Comparison of ENCODE assay signal across 9 cellular contexts in the genomic region with DNA sequence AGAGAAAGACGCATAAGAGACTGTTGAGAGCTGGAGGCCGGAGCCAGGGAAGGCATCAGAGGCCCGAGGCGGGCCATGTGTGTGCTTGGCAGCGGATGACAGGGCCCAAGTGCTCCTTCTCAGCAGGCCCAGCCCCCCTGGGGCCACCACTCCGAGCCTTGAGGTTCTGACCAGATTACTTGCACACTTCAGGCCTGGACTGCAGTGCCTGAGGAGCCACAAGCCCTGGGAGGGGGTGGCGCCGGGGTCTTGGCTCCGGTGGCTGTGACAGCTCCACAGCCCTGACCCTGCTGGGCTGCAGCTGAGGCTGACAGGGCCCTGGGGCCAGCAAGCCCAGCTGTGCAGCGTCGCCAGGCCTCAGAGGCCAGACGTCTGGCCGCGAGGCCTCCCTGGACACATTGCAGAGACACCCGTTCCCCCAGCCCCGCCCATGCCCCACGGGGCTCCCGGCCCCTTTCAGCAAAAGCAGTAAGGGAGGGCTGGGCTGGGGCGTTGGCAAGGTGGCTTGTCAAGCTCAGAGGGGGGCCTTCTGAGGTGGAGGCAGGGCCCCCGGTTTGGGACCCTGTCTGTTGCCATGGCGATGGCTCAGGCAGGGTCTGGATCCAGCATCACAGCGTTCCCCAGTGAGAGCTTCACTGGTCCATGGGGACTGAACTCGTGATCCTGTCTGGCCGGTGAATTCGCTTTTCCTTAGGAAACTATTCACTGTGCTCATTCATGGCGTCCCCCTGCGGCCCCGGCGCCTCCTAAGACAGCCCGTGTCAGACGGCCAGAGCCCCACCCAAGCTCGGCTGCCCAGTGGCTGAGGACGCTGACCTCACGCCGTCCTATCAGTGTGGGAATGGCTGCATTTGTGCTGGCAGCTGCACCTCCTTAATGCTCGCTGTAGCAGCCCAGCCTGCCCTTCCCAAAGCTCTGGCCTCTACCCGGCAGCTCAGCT. TPM values are rescaled to one million over a fixed set of nuclear protein-coding genes. Genes with fewer than 3 reads are reported as not detected.
DNase-seq lines count a peak whose midpoint lies in the region; ATAC-seq and TF ChIP-seq lines count a peak whose summit lies in the region.
"Had no signal": no experiment of that assay in that cellular context is flagged by ENCODE, and none has a peak within 500 bp of the region (broad histone marks: within the 10 kb centered on the region; RNA-seq: fewer than 3 reads in every experiment).

No MANE protein-coding gene starts in this region.

- TF ChIP-seq CTCF in glutamatergic neuron (IDR thresholded peaks at IDR 0.05; ENCODE audit: partially characterized antibody, unreplicated experiment) = no peak
- no peak for TF ChIP-seq CTCF in neural cell (IDR thresholded peaks at IDR 0.05; ENCODE audit: poor library complexity, severe bottlenecking)
- TF ChIP-seq CTCF in upper lobe of right lung (IDR thresholded peaks at IDR 0.05) = no peak

- no peak for TF ChIP-seq EP300 in neural cell (conservative IDR thresholded peaks at IDR 0.05; ENCODE audit: poor library complexity, severe bottlenecking)

- H3F3A ChIP-seq in neural cell (ENCODE audit: insufficient read depth, low read length, poor library complexity, severe bottlenecking) = no peaks in the 10 kb centered on the region

- no peaks in the 10 kb centered on the region for H3K36me3 Mint-ChIP-seq in glutamatergic neuron (ENCODE audit: unreplicated experiment)
- H3K36me3 Mint-ChIP-seq in activated CD4-positive, alpha-beta memory T cell treated with anti-CD3 and anti-CD28 coated beads for 36 hours = no peaks in the 10 kb centered on the region

- H3K27ac Mint-ChIP-seq in glutamatergic neuron (ENCODE audit: unreplicated experiment) = peak overlapping the region; percentile 88
- no peak overlapping the region for H3K27ac Mint-ChIP-seq in activated CD4-positive, alpha-beta memory T cell treated with anti-CD3 and anti-CD28 coated beads for 36 hours

- no peak for TF ChIP-seq RAD21 in neural cell (conservative IDR thresholded peaks at IDR 0.05)

- peak; percentile 51 for ATAC-seq in upper lobe of right lung
- no peak for ATAC-seq in GM21786 (IDR thresholded peaks at IDR 0.05; ENCODE audit: unreplicated experiment)
- no peak for ATAC-seq in HG02678 (IDR thresholded peaks at IDR 0.05; ENCODE audit: unreplicated experiment)

- H3K4me1 Mint-ChIP-seq in glutamatergic neuron (ENCODE audit: low read depth, unreplicated experiment) = peaks cover 33% of the 10 kb centered on the region
- H3K4me1 Mint-ChIP-seq in activated CD4-positive, alpha-beta memory T cell treated with anti-CD3 and anti-CD28 coated beads for 36 hours (ENCODE audit: low read depth) = peaks cover 3% of the 10 kb centered on the region

- POLR2A ChIA-PET in activated CD4-positive, alpha-beta memory T cell treated with anti-CD3 and anti-CD28 coated beads for 36 hours (lab: Charles Lee) = no interaction called here

- H3K4me3 ChIP-seq in neural cell (ENCODE audit: low read length) (peak overlapping the region; percentile 10), upper lobe of right lung (peak overlapping the region; percentile 61)

- H3K79me2 ChIP-seq in neural cell (replicated peaks; ENCODE audit: insufficient read depth, low read length) = no peaks in the 10 kb centered on the region

- no peaks in the 10 kb centered on the region for H3K9me2 ChIP-seq in neural cell (ENCODE audit: insufficient read depth, low read length)

- H3K4me1 ChIP-seq in upper lobe of right lung = peaks cover 26% of the 10 kb centered on the region

- intact Hi-C loops in upper lobe of right lung (cut with DNase I) = no loop called here
- intact Hi-C loops in activated CD4-positive, alpha-beta memory T cell treated with anti-CD3 and anti-CD28 coated beads for 36 hours (cut with micrococcal nuclease) = no loop called here

- H3K27me3 Mint-ChIP-seq in glutamatergic neuron (ENCODE audit: unreplicated experiment) = peaks cover 8% of the 10 kb centered on the region
- H3K27me3 Mint-ChIP-seq in activated CD4-positive, alpha-beta memory T cell treated with anti-CD3 and anti-CD28 coated beads for 36 hours = peaks cover 19% of the 10 kb centered on the region

- peak overlapping the region; percentile 16 for H3K9ac ChIP-seq in neural cell (ENCODE audit: low read length)

- H3K27ac ChIP-seq in angular gyrus (ENCODE audit: low read depth, low read length) (peak overlapping the region; percentile 50), neural cell (ENCODE audit: low read length) (no peak overlapping the region), upper lobe of right lung (peak overlapping the region; percentile 76)

- H3K4me3 Mint-ChIP-seq in glutamatergic neuron (ENCODE audit: unreplicated experiment) = peak overlapping the region; percentile 52
- no peak overlapping the region for H3K4me3 Mint-ChIP-seq in activated CD4-positive, alpha-beta memory T cell treated with anti-CD3 and anti-CD28 coated beads for 36 hours

- H4K20me1 ChIP-seq in neural cell (ENCODE audit: insufficient read depth) = no peaks in the 10 kb centered on the region

- H3K27me3 ChIP-seq in neural cell (ENCODE audit: insufficient read depth, low read depth, low read length) (no peaks in the 10 kb centered on the region), upper lobe of right lung (no peaks in the 10 kb centered on the region)

- no peak overlapping the region for H3K4me2 ChIP-seq in neural cell (ENCODE audit: low read length)

- no peak overlapping the region for H2AFZ ChIP-seq in neural cell (ENCODE audit: low read depth, low read length)

- H3K9me3 ChIP-seq in neural cell (ENCODE audit: low read length) (no peaks in the 10 kb centered on the region), upper lobe of right lung (no peaks in the 10 kb centered on the region)

- peaks cover 12% of the 10 kb centered on the region for H3K9me3 Mint-ChIP-seq in glutamatergic neuron (ENCODE audit: unreplicated experiment)
- no peaks in the 10 kb centered on the region for H3K9me3 Mint-ChIP-seq in activated CD4-positive, alpha-beta memory T cell treated with anti-CD3 and anti-CD28 coated beads for 36 hours

- CTCF ChIA-PET in activated CD4-positive, alpha-beta memory T cell treated with anti-CD3 and anti-CD28 coated beads for 36 hours (lab: Charles Lee) = interaction anchor here (6.4 kb wide), 1 partner anchor 8 kb away, joined by 35 read pairs; no protein-coding TSS in a partner anchor

- DNase-seq in glutamatergic neuron (peak; percentile 75), upper lobe of right lung (peak; percentile 78)
- DNase-seq in activated CD4-positive, alpha-beta memory T cell treated with anti-CD3 and anti-CD28 coated beads for 36 hours = no peak
- DNase-seq: activated naive CD4-positive, alpha-beta T cell treated with anti-CD3 and anti-CD28 coated beads, Interleukin-2, amount 50 U/mL, for 16 hours; NCI-H2081 treated with DMSO at 0.1 percent for 48 hours had no signal

- H3K36me3 ChIP-seq in neural cell (ENCODE audit: insufficient read depth, low read length) (no peaks in the 10 kb centered on the region), upper lobe of right lung (peaks cover 16% of the 10 kb centered on the region)

TF ChIP-seq in neural cell, 6 proteins besides CTCF, POLR2A, EP300 and RAD21:
- TF ChIP-seq SMC3 (conservative IDR thresholded peaks at IDR 0.05; ENCODE audit: poor library complexity) (no peak), MXI1 (conservative IDR thresholded peaks at IDR 0.05; ENCODE audit: poor library complexity, severe bottlenecking) (no peak), POLR2AphosphoS5 (IDR thresholded peaks at IDR 0.05) (no peak), TAF1 (IDR thresholded peaks at IDR 0.05; ENCODE audit: low read depth) (no peak), EZH2 (IDR thresholded peaks at IDR 0.05; ENCODE audit: borderline replicate concordance, insufficient read depth, low read length, poor library complexity, severe bottlenecking) (no peak)
- TF ChIP-seq, protein P1, sequence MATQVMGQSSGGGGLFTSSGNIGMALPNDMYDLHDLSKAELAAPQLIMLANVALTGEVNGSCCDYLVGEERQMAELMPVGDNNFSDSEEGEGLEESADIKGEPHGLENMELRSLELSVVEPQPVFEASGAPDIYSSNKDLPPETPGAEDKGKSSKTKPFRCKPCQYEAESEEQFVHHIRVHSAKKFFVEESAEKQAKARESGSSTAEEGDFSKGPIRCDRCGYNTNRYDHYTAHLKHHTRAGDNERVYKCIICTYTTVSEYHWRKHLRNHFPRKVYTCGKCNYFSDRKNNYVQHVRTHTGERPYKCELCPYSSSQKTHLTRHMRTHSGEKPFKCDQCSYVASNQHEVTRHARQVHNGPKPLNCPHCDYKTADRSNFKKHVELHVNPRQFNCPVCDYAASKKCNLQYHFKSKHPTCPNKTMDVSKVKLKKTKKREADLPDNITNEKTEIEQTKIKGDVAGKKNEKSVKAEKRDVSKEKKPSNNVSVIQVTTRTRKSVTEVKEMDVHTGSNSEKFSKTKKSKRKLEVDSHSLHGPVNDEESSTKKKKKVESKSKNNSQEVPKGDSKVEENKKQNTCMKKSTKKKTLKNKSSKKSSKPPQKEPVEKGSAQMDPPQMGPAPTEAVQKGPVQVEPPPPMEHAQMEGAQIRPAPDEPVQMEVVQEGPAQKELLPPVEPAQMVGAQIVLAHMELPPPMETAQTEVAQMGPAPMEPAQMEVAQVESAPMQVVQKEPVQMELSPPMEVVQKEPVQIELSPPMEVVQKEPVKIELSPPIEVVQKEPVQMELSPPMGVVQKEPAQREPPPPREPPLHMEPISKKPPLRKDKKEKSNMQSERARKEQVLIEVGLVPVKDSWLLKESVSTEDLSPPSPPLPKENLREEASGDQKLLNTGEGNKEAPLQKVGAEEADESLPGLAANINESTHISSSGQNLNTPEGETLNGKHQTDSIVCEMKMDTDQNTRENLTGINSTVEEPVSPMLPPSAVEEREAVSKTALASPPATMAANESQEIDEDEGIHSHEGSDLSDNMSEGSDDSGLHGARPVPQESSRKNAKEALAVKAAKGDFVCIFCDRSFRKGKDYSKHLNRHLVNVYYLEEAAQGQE (IDR thresholded peaks at IDR 0.05; ENCODE audit: borderline replicate concordance) = no peak

RNA-seq across cellular contexts. Expression of a gene that starts 5.7 kb away (rescaled TPM):
- total RNA-seq in glutamatergic neuron (ENCODE audit: unreplicated experiment) (3.7 TPM), upper lobe of right lung (231 TPM)
- polyA plus RNA-seq in neural cell = 0.16 TPM in 1 of 2 replicates, not detected in the other
- 0.23 TPM in 1 of 2 replicates, not detected in the other for polyA minus RNA-seq in neural cell
- not detected for total RNA-seq in activated CD4-positive, alpha-beta memory T cell treated with anti-CD3 and anti-CD28 coated beads for 36 hours

RNA-seq across cellular contexts. Expression of a gene that starts 50.0 kb away (rescaled TPM):
- total RNA-seq in glutamatergic neuron (ENCODE audit: unreplicated experiment) (178 TPM), upper lobe of right lung (53.1 TPM)
- polyA plus RNA-seq in neural cell = 21.1 and 23.5 TPM in 2 replicates
- polyA minus RNA-seq in neural cell = 35.8 and 38.5 TPM in 2 replicates
- 10 to 100 TPM; 16.4 to 16.9 TPM for total RNA-seq in activated CD4-positive, alpha-beta memory T cell treated with anti-CD3 and anti-CD28 coated beads for 36 hours

Comparison
In these comparisons a context has a peak if more than half of its experiments do, and no peak if none do; other contexts are left out.
1. RNA of a gene that starts 5.7 kb away (total RNA-seq): 231 TPM in upper lobe of right lung (single experiment); 3.7 TPM in glutamatergic neuron (single experiment) and not detected in activated CD4-positive, alpha-beta memory T cell treated with anti-CD3 and anti-CD28 coated beads for 36 hours; every median in the first group is over 10 times any median in the second.